In the genomic region with DNA sequence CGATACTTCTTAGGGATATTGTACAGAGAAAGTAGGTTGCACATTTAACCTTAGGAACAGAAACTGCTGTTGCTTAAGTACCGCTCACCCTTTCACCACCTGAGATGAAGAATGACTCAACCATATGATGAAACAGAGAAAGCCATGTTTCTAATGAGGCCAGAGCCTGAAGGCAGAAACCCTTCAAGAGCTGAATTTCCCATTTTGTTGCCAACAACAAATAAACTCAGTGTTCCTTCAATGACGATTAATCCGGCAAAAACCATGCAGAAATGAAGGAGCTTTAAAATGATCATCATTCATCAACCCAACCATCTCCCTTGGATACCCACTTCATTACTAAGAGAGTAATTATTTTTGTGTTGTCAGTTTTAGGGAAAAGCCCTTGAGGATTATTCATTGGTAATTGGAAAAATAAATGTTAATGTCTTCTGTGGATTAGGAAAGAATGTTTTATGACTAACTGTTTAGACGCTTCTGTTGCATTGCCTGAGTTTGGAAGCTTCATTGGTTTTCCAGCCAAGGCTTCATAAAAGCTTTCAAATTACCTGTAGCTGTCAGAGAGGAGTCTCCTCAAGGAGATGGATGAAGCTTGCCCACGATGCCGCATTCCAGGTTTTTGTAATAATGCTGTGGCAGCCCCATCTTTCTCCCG, we compare ENCODE assay signal across 12 cellular contexts.
DNase-seq lines count a peak whose midpoint lies in the region; ATAC-seq and TF ChIP-seq lines count a peak whose summit lies in the region.
"Had no signal": no experiment of that assay in that cellular context is flagged by ENCODE, and none has a peak within 500 bp of the region (broad histone marks: within the 10 kb centered on the region; RNA-seq: fewer than 3 reads in every experiment).

No MANE protein-coding gene starts in this region.

- ATAC-seq in HCT116 (no peak), PC-3 (no peak), GM19351 (IDR thresholded peaks at IDR 0.05; ENCODE audit: unreplicated experiment) (no peak)
- no peak for ATAC-seq in activated CD4-positive, CD25-positive, alpha-beta regulatory T cell treated with anti-CD3 and anti-CD28 coated beads, Interleukin-2, amount 50 U/mL, for 24 hours
- ATAC-seq: gastroesophageal sphincter had no signal

- no peak overlapping the region for H3K27ac ChIP-seq in HCT116 (ENCODE audit: low read depth, low read length)
- H3K27ac ChIP-seq in PC-3 (ENCODE audit: low read length): peak overlapping the region; percentile 26; the same call in 1 of the 2 replicates
- H3K27ac ChIP-seq in esophagus squamous epithelium: peak overlapping the region; percentile 16 to 73 (median 62)
- peak overlapping the region; percentile 85 for H3K27ac ChIP-seq in smooth muscle cell (ENCODE audit: low read depth)
- H3K27ac ChIP-seq: gastroesophageal sphincter had no signal

- BruUV-seq in HCT116 (replicated peaks; lab: Mats Ljungman, UMichigan) (no TSS peak), PC-3 (replicated peaks; lab: Mats Ljungman, UMichigan) (no TSS peak)

- POLR2A ChIA-PET in HCT116 (lab: Charles Lee): interaction anchor here (1.6 kb wide), 1 partner anchor 11 kb away, joined by 4 read pairs; no protein-coding TSS in a partner anchor
- POLR2A ChIA-PET in PC-3 (lab: Charles Lee; ENCODE audit: unreplicated experiment): no interaction called here

- no peak for TF ChIP-seq CTCF in HCT116 (IDR thresholded peaks at IDR 0.05 in 2 of 3, conservative IDR thresholded peaks at IDR 0.05 in 1 of 3; ENCODE audit: borderline replicate concordance in 1 of 3, insufficient read depth in 1 of 3, low read depth in 2 of 3, low read length in 2 of 3)
- TF ChIP-seq CTCF in PC-3 (conservative IDR thresholded peaks at IDR 0.05; ENCODE audit: low read depth, low read length): no peak
- no peak for TF ChIP-seq CTCF in esophagus squamous epithelium (IDR thresholded peaks at IDR 0.05)
- TF ChIP-seq CTCF in smooth muscle cell (IDR thresholded peaks at IDR 0.05; ENCODE audit: borderline replicate concordance, insufficient read depth, poor library complexity, severe bottlenecking): no peak

- H4K20me1 ChIP-seq in HCT116 (ENCODE audit: insufficient read depth) (no peaks in the 10 kb centered on the region), PC-3 (ENCODE audit: low read length) (no peaks in the 10 kb centered on the region), smooth muscle cell (ENCODE audit: low read depth) (no peaks in the 10 kb centered on the region)

- H3K9ac ChIP-seq in HCT116 (ENCODE audit: low read length) (no peak overlapping the region), PC-3 (ENCODE audit: low read length) (no peak overlapping the region), smooth muscle cell (ENCODE audit: low read depth) (peak overlapping the region; percentile 69)

- H3K79me2 ChIP-seq in HCT116 (ENCODE audit: insufficient read depth, low read length): no peaks in the 10 kb centered on the region
- H3K79me2 ChIP-seq in PC-3 (ENCODE audit: low read length): no peaks in the 10 kb centered on the region
- no peaks in the 10 kb centered on the region for H3K79me2 ChIP-seq in smooth muscle cell (ENCODE audit: low read depth)

- DNase-seq in HCT116 (ENCODE audit: low read depth, low spot score): no peak
- peak; percentile 60 for DNase-seq in PC-3
- no peak for DNase-seq in esophagus squamous epithelium (lab: John Stamatoyannopoulos, UW)
- DNase-seq in smooth muscle cell (lab: John Stamatoyannopoulos, UW; ENCODE audit: unreplicated experiment): no peak
- no peak for DNase-seq in cerebellar nuclear complex (lab: John Stamatoyannopoulos, UW)
- DNase-seq: caudate nucleus, DMS53, NCI-H1694, OCI-M1 had no signal

- H3F3A ChIP-seq in PC-3 (ENCODE audit: low read length, unreplicated experiment) (no peaks in the 10 kb centered on the region), smooth muscle cell (ENCODE audit: low read depth) (no peaks in the 10 kb centered on the region)

- no peaks in the 10 kb centered on the region for H3K27me3 ChIP-seq in HCT116 (ENCODE audit: insufficient read depth, low read length)
- no peaks in the 10 kb centered on the region for H3K27me3 ChIP-seq in PC-3 (ENCODE audit: low read length)
- H3K27me3 ChIP-seq in esophagus squamous epithelium: peaks cover 0 to 39% (median 0%) of the 10 kb centered on the region in 4 donors
- no peaks in the 10 kb centered on the region for H3K27me3 ChIP-seq in smooth muscle cell (ENCODE audit: low read depth)

- H3K4me2 ChIP-seq in HCT116 (ENCODE audit: low read length) (no peak overlapping the region), PC-3 (ENCODE audit: low read length) (no peak overlapping the region), smooth muscle cell (peak overlapping the region; percentile 37)

- RAD21 ChIA-PET in HCT116 (lab: Charles Lee; ENCODE audit: low non-redundant PET in 1 of 2, low total read pairs in 2 of 2, uncharacterized antibody in 2 of 2, unreplicated experiment in 2 of 2): no interaction called here

- intact Hi-C loops in HCT116 (cut with micrococcal nuclease) (no loop called here), PC-3 (cut with micrococcal nuclease) (no loop called here), esophagus squamous epithelium (cut with DNase I) (loop anchor here (10.0 kb wide), 1 partner anchor 112 kb away; the partner anchor contains the start of gene PPP1R14C)

- H3K4me1 ChIP-seq in HCT116 (ENCODE audit: control insufficient read depth in 1 of 2, insufficient read depth in 2 of 2, low read length in 2 of 2) (peaks cover 12 to 37% of the 10 kb centered on the region in 2 experiments), PC-3 (ENCODE audit: insufficient read depth, low read length) (peaks cover 13% of the 10 kb centered on the region), esophagus squamous epithelium (peaks cover 0 to 43% (median 6%) of the 10 kb centered on the region in 3 donors), smooth muscle cell (ENCODE audit: low read depth) (peaks cover 9% of the 10 kb centered on the region)
- H3K4me1 ChIP-seq: gastroesophageal sphincter had no signal

- H3K9me3 ChIP-seq in HCT116 (ENCODE audit: control insufficient read depth in 1 of 2, insufficient read depth in 1 of 2, low read depth in 1 of 2, low read length in 2 of 2): no peaks in the 10 kb centered on the region
- no peaks in the 10 kb centered on the region for H3K9me3 ChIP-seq in PC-3 (ENCODE audit: low read length)
- no peaks in the 10 kb centered on the region for H3K9me3 ChIP-seq in esophagus squamous epithelium
- H3K9me3 ChIP-seq in smooth muscle cell (replicated peaks; ENCODE audit: low read depth): no peaks in the 10 kb centered on the region
- H3K9me3 ChIP-seq: gastroesophageal sphincter had no signal

- H3K9me2 ChIP-seq in HCT116 (ENCODE audit: insufficient read depth) (no peaks in the 10 kb centered on the region), PC-3 (replicated peaks; ENCODE audit: low read length) (no peaks in the 10 kb centered on the region)

- CTCF ChIA-PET in HCT116 (lab: Charles Lee): no interaction called here
- CTCF ChIA-PET in PC-3 (lab: Charles Lee): no interaction called here

- H2AFZ ChIP-seq in HCT116 (ENCODE audit: low read depth, low read length, poor library complexity, severe bottlenecking): no peak overlapping the region
- H2AFZ ChIP-seq in PC-3 (ENCODE audit: low read length): no peak overlapping the region
- no peak overlapping the region for H2AFZ ChIP-seq in smooth muscle cell (ENCODE audit: low read depth)

- 27 to 30% methylated on average over 8 of the region's 8 CpGs for WGBS in esophagus squamous epithelium, 2 donors
- 58% methylated on average over 8 of the region's 8 CpGs for WGBS in smooth muscle cell (ENCODE audit: low lambda C conversion rate)

- H3K4me3 ChIP-seq in HCT116 (replicated peaks in 1 of 2; ENCODE audit: low read depth in 1 of 2, low read length in 2 of 2): no peak overlapping the region
- no peak overlapping the region for H3K4me3 ChIP-seq in PC-3 (ENCODE audit: low read length)
- H3K4me3 ChIP-seq in esophagus squamous epithelium: no peak overlapping the region
- H3K4me3 ChIP-seq in smooth muscle cell: no peak overlapping the region
- H3K4me3 ChIP-seq: gastroesophageal sphincter had no signal

- H3K36me3 ChIP-seq in HCT116 (ENCODE audit: control insufficient read depth in 1 of 2, insufficient read depth in 2 of 2, low read length in 2 of 2) (no peaks in the 10 kb centered on the region), PC-3 (ENCODE audit: low read depth, low read length) (no peaks in the 10 kb centered on the region), esophagus squamous epithelium (no peaks in the 10 kb centered on the region), smooth muscle cell (ENCODE audit: low read depth) (no peaks in the 10 kb centered on the region)
- H3K36me3 ChIP-seq: gastroesophageal sphincter had no signal

- TF ChIP-seq RAD21 in HCT116 (IDR thresholded peaks at IDR 0.05; ENCODE audit: low read depth): no peak

- TF ChIP-seq POLR2A in HCT116 (IDR thresholded peaks at IDR 0.05; ENCODE audit: borderline replicate concordance, extremely low read depth, insufficient read depth, insufficient read length) (no peak), esophagus squamous epithelium (IDR thresholded peaks at IDR 0.05) (no peak)

TF ChIP-seq in HCT116, 20 proteins besides CTCF, POLR2A, EP300 and RAD21 (continues in another document):
- TF ChIP-seq, protein P1, sequence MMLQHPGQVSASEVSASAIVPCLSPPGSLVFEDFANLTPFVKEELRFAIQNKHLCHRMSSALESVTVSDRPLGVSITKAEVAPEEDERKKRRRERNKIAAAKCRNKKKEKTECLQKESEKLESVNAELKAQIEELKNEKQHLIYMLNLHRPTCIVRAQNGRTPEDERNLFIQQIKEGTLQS (IDR thresholded peaks at IDR 0.05): peak; percentile 57; the same call in 1 of the 2 replicates
- TF ChIP-seq CBX3 (IDR thresholded peaks at IDR 0.05; ENCODE audit: low read depth) (0 out of 2 replicates have a peak, but pooled peaks have one; percentile 28), CEBPB (IDR thresholded peaks at IDR 0.05; ENCODE audit: low read depth) (peak; percentile 87)
